ENCODE assay signal across 29 cellular contexts in genomic region chr14:60800409-60800808, GRCh38.
"Had no signal": no experiment of that assay in that cellular context is flagged by ENCODE, and none has a peak within 500 bp of the region (broad histone marks: within the 10 kb centered on the region; RNA-seq: fewer than 3 reads in every experiment).

No MANE protein-coding gene starts in this region.

- H3K4me1 ChIP-seq: stomach, suprapubic skin, testis, thyroid gland, tibial artery, tibial nerve, transverse colon, upper lobe of left lung, upper lobe of right lung, uterus, vagina had no signal

- H3K9me3 ChIP-seq: stomach, suprapubic skin, testis, thoracic aorta, thyroid gland, tibial artery, tibial nerve, transverse colon, upper lobe of left lung, upper lobe of right lung, uterus, vagina had no signal

- H3K4me1 Mint-ChIP-seq: stimulated activated effector memory CD8-positive, alpha-beta T cell treated with anti-CD3 and anti-CD28 coated beads, Interleukin-12 subunit alpha, Interleukin-12 subunit beta, amount 100 ng/mL, for 72 hours; stimulated activated memory B cell treated with anti-CD40 and anti-IgM and Interleukin-4, amounts not matched to agents 10 μg/mL and 1 μg/mL and 100 μg/mL, for 72 hours; stimulated activated naive B cell treated with anti-CD40 and anti-IgM and Interleukin-4, amounts not matched to agents 10 μg/mL and 1 μg/mL and 100 μg/mL, for 72 hours; stimulated activated naive CD8-positive, alpha-beta T cell treated with anti-CD3 and anti-CD28 coated beads, Interleukin-15, amount 100 ng/mL, for 72 hours had no signal

- H3K4me3 Mint-ChIP-seq: stimulated activated effector memory CD8-positive, alpha-beta T cell treated with anti-CD3 and anti-CD28 coated beads, Interleukin-12 subunit alpha, Interleukin-12 subunit beta, amount 100 ng/mL, for 72 hours; stimulated activated memory B cell treated with anti-CD40 and anti-IgM and Interleukin-4, amounts not matched to agents 10 μg/mL and 1 μg/mL and 100 μg/mL, for 72 hours; stimulated activated naive B cell treated with anti-CD40 and anti-IgM and Interleukin-4, amounts not matched to agents 10 μg/mL and 1 μg/mL and 100 μg/mL, for 72 hours; stimulated activated naive CD8-positive, alpha-beta T cell treated with anti-CD3 and anti-CD28 coated beads, Interleukin-15, amount 100 ng/mL, for 72 hours; stimulated activated naive CD8-positive, alpha-beta T cell treated with anti-CD3 and anti-CD28 coated beads, Interleukin-15, Interleukin-2, amounts not matched to agents 100 ng/mL and 50 ng/mL, for 24 hours; type B pancreatic cell had no signal

- H3K27ac Mint-ChIP-seq: stimulated activated effector memory CD8-positive, alpha-beta T cell treated with anti-CD3 and anti-CD28 coated beads, Interleukin-12 subunit alpha, Interleukin-12 subunit beta, amount 100 ng/mL, for 72 hours; stimulated activated memory B cell treated with anti-CD40 and anti-IgM and Interleukin-4, amounts not matched to agents 10 μg/mL and 1 μg/mL and 100 μg/mL, for 72 hours; stimulated activated naive B cell treated with anti-CD40 and anti-IgM and Interleukin-4, amounts not matched to agents 10 μg/mL and 1 μg/mL and 100 μg/mL, for 72 hours; stimulated activated naive CD8-positive, alpha-beta T cell treated with anti-CD3 and anti-CD28 coated beads, Interleukin-15, amount 100 ng/mL, for 72 hours; stimulated activated naive CD8-positive, alpha-beta T cell treated with anti-CD3 and anti-CD28 coated beads, Interleukin-15, Interleukin-2, amounts not matched to agents 100 ng/mL and 50 ng/mL, for 24 hours; type B pancreatic cell had no signal

- H3K27me3 Mint-ChIP-seq: stimulated activated memory B cell treated with anti-CD40 and anti-IgM and Interleukin-4, amounts not matched to agents 10 μg/mL and 1 μg/mL and 100 μg/mL, for 72 hours; stimulated activated naive B cell treated with anti-CD40 and anti-IgM and Interleukin-4, amounts not matched to agents 10 μg/mL and 1 μg/mL and 100 μg/mL, for 72 hours; stimulated activated naive CD8-positive, alpha-beta T cell treated with anti-CD3 and anti-CD28 coated beads, Interleukin-15, amount 100 ng/mL, for 72 hours; stimulated activated naive CD8-positive, alpha-beta T cell treated with anti-CD3 and anti-CD28 coated beads, Interleukin-15, Interleukin-2, amounts not matched to agents 100 ng/mL and 50 ng/mL, for 24 hours; type B pancreatic cell had no signal

- H3K36me3 Mint-ChIP-seq: stimulated activated effector memory CD8-positive, alpha-beta T cell treated with anti-CD3 and anti-CD28 coated beads, Interleukin-12 subunit alpha, Interleukin-12 subunit beta, amount 100 ng/mL, for 72 hours had no signal

- H3K36me3 ChIP-seq: thoracic aorta, thyroid gland, transverse colon, upper lobe of right lung, uterus, vagina had no signal

- ATAC-seq: stimulated activated effector memory CD8-positive, alpha-beta T cell treated with anti-CD3 and anti-CD28 coated beads, Interleukin-12 subunit alpha, Interleukin-12 subunit beta, amount 100 ng/mL, for 72 hours; stimulated activated memory B cell treated with anti-CD40 and anti-IgM and Interleukin-4, amounts not matched to agents 10 μg/mL and 1 μg/mL and 100 μg/mL, for 72 hours; stimulated activated naive B cell treated with anti-CD40 and anti-IgM and Interleukin-4, amounts not matched to agents 10 μg/mL and 1 μg/mL and 100 μg/mL, for 72 hours; stimulated activated naive CD8-positive, alpha-beta T cell treated with anti-CD3 and anti-CD28 coated beads, Interleukin-15, amount 100 ng/mL, for 72 hours; stimulated activated naive CD8-positive, alpha-beta T cell treated with anti-CD3 and anti-CD28 coated beads, Interleukin-15, Interleukin-2, amounts not matched to agents 100 U/mL and 50 U/mL, for 24 hours; upper lobe of right lung had no signal

- DNase-seq: stimulated activated CD4-positive, alpha-beta T cell treated with anti-CD3 and anti-CD28 coated beads, Interleukin-2, amount 100 ng/mL, for 48 hours; stimulated activated CD4-positive, alpha-beta T cell treated with anti-CD3 and anti-CD28 coated beads, Interleukin-4, amount 100 ng/mL, for 1 hour; stimulated activated CD4-positive, alpha-beta T cell treated with anti-CD3 and anti-CD28 coated beads, Interleukin-4, amount 100 ng/mL, for 24 hours; stimulated activated CD4-positive, alpha-beta T cell treated with anti-CD3 and anti-CD28 coated beads, Interleukin-4, amount 100 ng/mL, for 4 hours; stimulated activated CD8-positive, alpha-beta memory T cell treated with anti-CD3 and anti-CD28 coated beads, Interleukin-4, amount 100 ng/mL, for 48 hours; stimulated activated naive B cell treated with anti-CD40 and anti-IgM and Interleukin-4, amounts not matched to agents 10 μg/mL and 1 μg/mL and 100 μg/mL, for 72 hours; stimulated activated naive CD4-positive, alpha-beta T cell; stimulated activated naive CD4-positive, alpha-beta T cell treated with Interleukin-2 at 50 U/mL for 16 hours; stimulated activated naive CD8-positive, alpha-beta T cell treated with anti-CD3 and anti-CD28 coated beads, Interleukin-15, amount 100 ng/mL, for 72 hours; stimulated activated naive CD8-positive, alpha-beta T cell treated with anti-CD3 and anti-CD28 coated beads, Interleukin-15, Interleukin-2, amounts not matched to agents 100 U/mL and 50 U/mL, for 24 hours; stomach; substantia nigra; testis; thyroid gland; tibial artery; transverse colon; trophoblast cell; upper lobe of left lung; upper lobe of right lung; uterus had no signal

- H3K27ac ChIP-seq: stomach, suprapubic skin, testis, thoracic aorta, thyroid gland, tibial artery, tibial nerve, transverse colon, upper lobe of left lung, upper lobe of right lung, uterus, vagina had no signal

- H3K9me3 Mint-ChIP-seq: stimulated activated effector memory CD8-positive, alpha-beta T cell treated with anti-CD3 and anti-CD28 coated beads, Interleukin-12 subunit alpha, Interleukin-12 subunit beta, amount 100 ng/mL, for 72 hours; stimulated activated memory B cell treated with anti-CD40 and anti-IgM and Interleukin-4, amounts not matched to agents 10 μg/mL and 1 μg/mL and 100 μg/mL, for 72 hours; stimulated activated naive B cell treated with anti-CD40 and anti-IgM and Interleukin-4, amounts not matched to agents 10 μg/mL and 1 μg/mL and 100 μg/mL, for 72 hours; stimulated activated naive CD8-positive, alpha-beta T cell treated with anti-CD3 and anti-CD28 coated beads, Interleukin-15, Interleukin-2, amounts not matched to agents 100 ng/mL and 50 ng/mL, for 24 hours; type B pancreatic cell had no signal

- H3K27me3 ChIP-seq: stomach, suprapubic skin, testis, thyroid gland, tibial artery, tibial nerve, transverse colon, upper lobe of left lung, upper lobe of right lung, uterus, vagina had no signal

- FAIRE-seq: urothelium cell line had no signal

- H3K4me3 ChIP-seq: stomach, suprapubic skin, testis, thoracic aorta, thyroid gland, tibial artery, tibial nerve, transverse colon, upper lobe of left lung, upper lobe of right lung, uterus, vagina had no signal
